ENCODE assay signal across 9 cellular contexts in genomic region chr6:118263929-118264486, GRCh38.
DNase-seq lines count a peak whose midpoint lies in the region; ATAC-seq, FAIRE-seq and TF ChIP-seq lines count a peak whose summit lies in the region.
"Had no signal": no experiment of that assay in that cellular context is flagged by ENCODE, and none has a peak within 500 bp of the region (broad histone marks: within the 10 kb centered on the region; RNA-seq: fewer than 3 reads in every experiment).

No MANE protein-coding gene starts in this region.

- no peaks in the 10 kb centered on the region for H4K20me1 ChIP-seq in K562 (replicated peaks; ENCODE audit: control insufficient read depth, insufficient read depth, low read length)

- DNase-seq in KBM-7 (peak; percentile 20), K562 (ENCODE audit: extremely low read depth in 1 of 4, low spot score in 3 of 4) (peak in 1 of 4 experiments; percentile 18), myocyte (ENCODE audit: low read depth) (peak; percentile 43), T-helper 1 cell (no peak), 8988T (no peak)

- H3K4me2 ChIP-seq in K562 (ENCODE audit: insufficient read depth, low read length) = no peak overlapping the region

- CTCF ChIA-PET in K562 (lab: Yijun Ruan, JAX; ENCODE audit: low intra/inter-chr PET ratio) = interaction anchor here (0.6 kb wide), 1 partner anchor 918 kb away, joined by 4 read pairs; no protein-coding TSS in a partner anchor

- no peak overlapping the region for H2AFZ ChIP-seq in K562 (ENCODE audit: low read depth, low read length)

- no peaks in the 10 kb centered on the region for H3K79me2 ChIP-seq in K562 (ENCODE audit: control insufficient read depth, insufficient read depth, low read length)

- in situ Hi-C loops in KBM-7 (cut with MboI; ENCODE audit: low pct_unique_long_range_greater_than_20kb, low sequenced_read_pairs) (no loop called here), K562 (cut with MboI) (no loop called here)

- POLR2A ChIA-PET in K562 (lab: Yijun Ruan, JAX) = no interaction called here

- no peak for TF ChIP-seq EP300 in K562 (IDR thresholded peaks at IDR 0.05; ENCODE audit: low read length)

- H3K4me1 ChIP-seq in K562 (replicated peaks in 1 of 2; ENCODE audit: control insufficient read depth in 2 of 2, insufficient read depth in 2 of 2, low read length in 2 of 2) = no peaks in the 10 kb centered on the region

- FAIRE-seq in K562 (lab: Jason Lieb, UNC) = peak; percentile 75

- no peaks in the 10 kb centered on the region for H3K36me3 ChIP-seq in K562 (ENCODE audit: control insufficient read depth, insufficient read depth, low read length)

- intact Hi-C loops in K562 (cut with micrococcal nuclease) = loop anchor here (5.0 to 10.0 kb wide), 2 partner anchors 419 to 1292 kb away; no protein-coding TSS in a partner anchor

- no peak for TF ChIP-seq POLR2A in K562 (conservative IDR thresholded peaks at IDR 0.05)

- TF ChIP-seq CTCF in GM12874 (IDR thresholded peaks at IDR 0.05; ENCODE audit: insufficient read depth, low read depth, low read length) (0 out of 2 replicates have a peak, but pooled peaks have one; percentile 1), K562 (IDR thresholded peaks at IDR 0.05 in 2 of 3, conservative IDR thresholded peaks at IDR 0.05 in 1 of 3; ENCODE audit: insufficient read depth in 2 of 3, low read depth in 1 of 3, low read length in 3 of 3) (peak in 2 of 3 experiments; percentile 24 to 38; a peak in 2 of 6 replicates)

- BruUV-seq in K562 (replicated peaks; lab: Mats Ljungman, UMichigan) = no TSS peak

- no peak overlapping the region for H3K4me3 ChIP-seq in K562

- H3K27ac ChIP-seq in K562 (ENCODE audit: extremely low read depth, low read depth, low read length) = no peak overlapping the region
- H3K27ac ChIP-seq: HL-60 had no signal

- no peaks in the 10 kb centered on the region; a peak in 1 of 5 replicates for H3K27me3 ChIP-seq in K562 (ENCODE audit: control insufficient read depth in 2 of 2, insufficient read depth in 2 of 2, low read length in 2 of 2)

- 0% methylated on average over 2 of the region's 2 CpGs for WGBS in K562 (ENCODE audit: insufficient coverage, low coverage, missing lambda C conversion rate)

- no peak overlapping the region for H3K9ac ChIP-seq in K562 (ENCODE audit: insufficient read depth in 1 of 2, low read depth in 2 of 2, low read length in 2 of 2)

- ATAC-seq in K562 = peak; percentile 65
- ATAC-seq in GM21526 (IDR thresholded peaks at IDR 0.05; ENCODE audit: low FRiP score, unreplicated experiment) = no peak
- ATAC-seq in GM21515 (IDR thresholded peaks at IDR 0.05; ENCODE audit: unreplicated experiment) = no peak

- TF ChIP-seq RAD21 in K562 (CRISPR knock-in tag; conservative IDR thresholded peaks at IDR 0.05 in 1 of 2, IDR thresholded peaks at IDR 0.05 in 1 of 2) = peak in 1 of 2 experiments; percentile 51; a peak in 3 of 4 replicates

- no peaks in the 10 kb centered on the region for H3K9me3 ChIP-seq in K562 (replicated peaks; ENCODE audit: control insufficient read depth, insufficient read depth, low read depth, low read length)

- H3K9me1 ChIP-seq in K562 (ENCODE audit: control insufficient read depth, insufficient read depth, low read length) = no peaks in the 10 kb centered on the region

TF ChIP-seq in K562, 482 proteins besides CTCF, POLR2A, EP300 and RAD21:
- TF ChIP-seq TAF9B (IDR thresholded peaks at IDR 0.05; ENCODE audit: partially characterized antibody) (no peak), POU5F1 (IDR thresholded peaks at IDR 0.05; ENCODE audit: borderline replicate concordance, low read depth, low read length, partially characterized antibody) (no peak), KLF1 (tag; IDR thresholded peaks at IDR 0.05) (no peak), HES1 (IDR thresholded peaks at IDR 0.05; ENCODE audit: low read depth) (no peak), SMARCB1 (IDR thresholded peaks at IDR 0.05; ENCODE audit: insufficient read length, low read depth) (no peak), GABPB2 (CRISPR knock-in tag; conservative IDR thresholded peaks at IDR 0.05) (no peak), CBFB (CRISPR knock-in tag; IDR thresholded peaks at IDR 0.05) (no peak), KDM1A (IDR thresholded peaks at IDR 0.05) (no peak), ZNF311 (CRISPR knock-in tag; IDR thresholded peaks at IDR 0.05) (no peak), ESRRB (CRISPR knock-in tag; IDR thresholded peaks at IDR 0.05; ENCODE audit: borderline replicate concordance) (no peak), ZSCAN29 (IDR thresholded peaks at IDR 0.05) (no peak), RBM14 (IDR thresholded peaks at IDR 0.05; ENCODE audit: borderline replicate concordance, insufficient read depth, low read depth, low read length) (no peak), GATA2 (CRISPR knock-in tag; IDR thresholded peaks at IDR 0.05) (no peak), SUPT5H (IDR thresholded peaks at IDR 0.05) (no peak), ATF7 (IDR thresholded peaks at IDR 0.05) (no peak)
TF ChIP-seq in K562: peak in this region for 0.

Comparison
In these comparisons a context has a peak if more than half of its experiments do, and no peak if none do; other contexts are left out.
1. DNase-seq: peak in KBM-7 (single experiment) and myocyte (single experiment); none in T-helper 1 cell (0 of 5) and 8988T (single experiment).